Comparison of ENCODE assay signal across 29 cellular contexts in genomic region chr9:137501457-137501856, GRCh38. TPM values are rescaled to one million over a fixed set of nuclear protein-coding genes. Genes with fewer than 3 reads are reported as not detected.
A peak's percentile ranks its signal among the peaks of the same experiment; 100 is the strongest.
DNase-seq lines count a peak whose midpoint lies in the region; ATAC-seq, FAIRE-seq and TF ChIP-seq lines count a peak whose summit lies in the region.
"Had no signal": no experiment of that assay in that cellular context is flagged by ENCODE, and none has a peak within 500 bp of the region (broad histone marks: within the 10 kb centered on the region; RNA-seq: fewer than 3 reads in every experiment).

No MANE protein-coding gene starts in this region.

- H3K27ac Mint-ChIP-seq in activated naive CD8-positive, alpha-beta T cell treated with anti-CD3 and anti-CD28 coated beads, Interleukin-2, amount 10 ng/mL, durations not matched to agents 7 days and 5 days = peak overlapping the region; percentile 4
- no peak overlapping the region for H3K27ac Mint-ChIP-seq in activated naive CD8-positive, alpha-beta T cell treated with anti-CD3 and anti-CD28 coated beads, Interleukin-2, amount 50 U/mL, for 24 hours
- H3K27ac Mint-ChIP-seq in mesothelial cell of epicardium = peak overlapping the region; percentile 96
- H3K27ac Mint-ChIP-seq in type B pancreatic cell = peak overlapping the region; percentile 91

- intact Hi-C loops in K562 (cut with micrococcal nuclease) = no loop called here

- WGBS in K562 (ENCODE audit: insufficient coverage, low coverage, missing lambda C conversion rate) = 25% methylated on average over 12 of the region's 12 CpGs

- no peak overlapping the region for H3K4me3 ChIP-seq in K562
- H3K4me3 ChIP-seq: cardiac muscle cell, coronary artery, SJCRH30 had no signal

- no peak overlapping the region for H3K4me3 Mint-ChIP-seq in activated naive CD8-positive, alpha-beta T cell treated with anti-CD3 and anti-CD28 coated beads, Interleukin-2, amount 10 ng/mL, durations not matched to agents 7 days and 5 days
- H3K4me3 Mint-ChIP-seq in activated naive CD8-positive, alpha-beta T cell treated with anti-CD3 and anti-CD28 coated beads, Interleukin-2, amount 50 U/mL, for 24 hours = no peak overlapping the region
- H3K4me3 Mint-ChIP-seq in mesothelial cell of epicardium (peak overlapping the region; percentile 56), type B pancreatic cell (peak overlapping the region; percentile 77)
- H3K4me3 Mint-ChIP-seq: activated naive CD4-positive, alpha-beta T cell treated with anti-CD3 and anti-CD28 coated beads for 36 hours had no signal

- ATAC-seq in activated naive CD8-positive, alpha-beta T cell treated with anti-CD3 and anti-CD28 coated beads, Interleukin-2, amount 10 ng/mL, durations not matched to agents 7 days and 5 days (ENCODE audit: low read depth) = no peak
- ATAC-seq in activated naive CD8-positive, alpha-beta T cell treated with anti-CD3 and anti-CD28 coated beads, Interleukin-2, amount 50 U/mL, for 24 hours = no peak
- no peak for ATAC-seq in K562
- no peak for ATAC-seq in HG03442 (IDR thresholded peaks at IDR 0.05; ENCODE audit: unreplicated experiment)
- ATAC-seq in GM18868 (IDR thresholded peaks at IDR 0.05; ENCODE audit: unreplicated experiment) = no peak
- ATAC-seq: left ventricle myocardium superior had no signal

- DNase-seq in activated naive CD8-positive, alpha-beta T cell treated with anti-CD3 and anti-CD28 coated beads, Interleukin-2, amount 10 ng/mL, durations not matched to agents 7 days and 5 days = no peak
- DNase-seq in activated naive CD8-positive, alpha-beta T cell treated with anti-CD3 and anti-CD28 coated beads, Interleukin-2, amount 50 U/mL, for 24 hours = no peak
- DNase-seq in K562 (ENCODE audit: extremely low read depth in 1 of 4, low spot score in 3 of 4) = no peak
- DNase-seq in mesothelial cell of epicardium (ENCODE audit: low spot score in 2 of 2, unreplicated experiment in 2 of 2) = no peak
- no peak for DNase-seq in type B pancreatic cell (ENCODE audit: extremely low spot score, unreplicated experiment)
- DNase-seq in NAMALWA (ENCODE audit: low spot score) = no peak
- DNase-seq: activated CD8-positive, alpha-beta memory T cell treated with anti-CD3 and anti-CD28 coated beads, Interleukin-2, amount 50 U/mL, for 4 hours; activated naive CD4-positive, alpha-beta T cell treated with anti-CD3 and anti-CD28 coated beads for 36 hours; anterior cingulate cortex; DMS53; effector memory CD4-positive, alpha-beta T cell; erythroblast; HCEC 1CT; islet precursor cell; left ventricle myocardium superior; NCI-H1048; NCI-H2107; NCI-H345; NCI-H748 treated with DMSO at 0.1 percent for 48 hours; occipital lobe; SJCRH30; stimulated activated CD4-positive, alpha-beta T cell treated with anti-CD3 and anti-CD28 coated beads, Interleukin-4, amount 100 ng/mL, for 24 hours; trophoblast cell had no signal

- no TSS peak for BruUV-seq in K562 (replicated peaks; lab: Mats Ljungman, UMichigan)

- no peaks in the 10 kb centered on the region for H3K36me3 Mint-ChIP-seq in activated naive CD8-positive, alpha-beta T cell treated with anti-CD3 and anti-CD28 coated beads, Interleukin-2, amount 10 ng/mL, durations not matched to agents 7 days and 5 days
- peaks cover 7% of the 10 kb centered on the region for H3K36me3 Mint-ChIP-seq in activated naive CD8-positive, alpha-beta T cell treated with anti-CD3 and anti-CD28 coated beads, Interleukin-2, amount 50 U/mL, for 24 hours (ENCODE audit: low read depth)
- H3K36me3 Mint-ChIP-seq in mesothelial cell of epicardium (peaks cover 2% of the 10 kb centered on the region), type B pancreatic cell (no peaks in the 10 kb centered on the region)

- no peak for TF ChIP-seq EP300 in K562 (IDR thresholded peaks at IDR 0.05; ENCODE audit: low read length)

- peaks cover 4% of the 10 kb centered on the region for H3K9me3 Mint-ChIP-seq in activated naive CD8-positive, alpha-beta T cell treated with anti-CD3 and anti-CD28 coated beads, Interleukin-2, amount 10 ng/mL, durations not matched to agents 7 days and 5 days
- H3K9me3 Mint-ChIP-seq in activated naive CD8-positive, alpha-beta T cell treated with anti-CD3 and anti-CD28 coated beads, Interleukin-2, amount 50 U/mL, for 24 hours = no peaks in the 10 kb centered on the region
- peaks cover 10% of the 10 kb centered on the region for H3K9me3 Mint-ChIP-seq in mesothelial cell of epicardium
- H3K9me3 Mint-ChIP-seq in type B pancreatic cell = peaks cover 5% of the 10 kb centered on the region

- H3K4me1 Mint-ChIP-seq in activated naive CD8-positive, alpha-beta T cell treated with anti-CD3 and anti-CD28 coated beads, Interleukin-2, amount 10 ng/mL, durations not matched to agents 7 days and 5 days = peaks cover 4% of the 10 kb centered on the region
- peaks cover 2% of the 10 kb centered on the region for H3K4me1 Mint-ChIP-seq in activated naive CD8-positive, alpha-beta T cell treated with anti-CD3 and anti-CD28 coated beads, Interleukin-2, amount 50 U/mL, for 24 hours
- H3K4me1 Mint-ChIP-seq in mesothelial cell of epicardium (peaks cover 2% of the 10 kb centered on the region), type B pancreatic cell (ENCODE audit: unreplicated experiment) (peaks cover 5% of the 10 kb centered on the region)

- in situ Hi-C loops in K562 (cut with MboI) = no loop called here

- no peak overlapping the region for H3K4me2 ChIP-seq in K562 (ENCODE audit: insufficient read depth, low read length)

- peaks cover 13 to 50% of the 10 kb centered on the region in 2 experiments; a peak in 4 of 5 replicates for H3K27me3 ChIP-seq in K562 (ENCODE audit: control insufficient read depth in 2 of 2, insufficient read depth in 2 of 2, low read length in 2 of 2)
- H3K27me3 ChIP-seq: cardiac muscle cell, SJCRH30 had no signal

- no peaks in the 10 kb centered on the region for H3K79me2 ChIP-seq in K562 (ENCODE audit: control insufficient read depth, insufficient read depth, low read length)

- peaks cover 0 to 56% of the 10 kb centered on the region in 2 experiments; a peak in 2 of 5 replicates for H3K4me1 ChIP-seq in K562 (replicated peaks in 1 of 2; ENCODE audit: control insufficient read depth in 2 of 2, insufficient read depth in 2 of 2, low read length in 2 of 2)

- no peak for TF ChIP-seq POLR2A in K562 (conservative IDR thresholded peaks at IDR 0.05)

- no peaks in the 10 kb centered on the region for H4K20me1 ChIP-seq in K562 (replicated peaks; ENCODE audit: control insufficient read depth, insufficient read depth, low read length)

- POLR2A ChIA-PET in activated naive CD8-positive, alpha-beta T cell treated with anti-CD3 and anti-CD28 coated beads, Interleukin-2, amount 10 ng/mL, durations not matched to agents 7 days and 5 days (lab: Charles Lee) = no interaction called here
- POLR2A ChIA-PET in K562 (lab: Yijun Ruan, JAX) = no interaction called here

- CTCF ChIA-PET in K562 (lab: Yijun Ruan, JAX; ENCODE audit: low intra/inter-chr PET ratio) = no interaction called here

- TF ChIP-seq CTCF in K562 (IDR thresholded peaks at IDR 0.05 in 2 of 3, conservative IDR thresholded peaks at IDR 0.05 in 1 of 3; ENCODE audit: insufficient read depth in 2 of 3, low read depth in 1 of 3, low read length in 3 of 3) (no peak), mesothelial cell of epicardium (IDR thresholded peaks at IDR 0.05; ENCODE audit: unreplicated experiment) (no peak), type B pancreatic cell (conservative IDR thresholded peaks at IDR 0.05) (no peak)

- no peaks in the 10 kb centered on the region for H3K36me3 ChIP-seq in K562 (ENCODE audit: control insufficient read depth, insufficient read depth, low read length)
- H3K36me3 ChIP-seq: cardiac muscle cell, SJCRH30 had no signal

- no peak overlapping the region for H3K27ac ChIP-seq in K562 (ENCODE audit: extremely low read depth, low read depth, low read length)
- H3K27ac ChIP-seq: cardiac muscle cell, coronary artery had no signal

- TF ChIP-seq RAD21 in K562 (CRISPR knock-in tag; conservative IDR thresholded peaks at IDR 0.05 in 1 of 2, IDR thresholded peaks at IDR 0.05 in 1 of 2) = no peak

- H2AFZ ChIP-seq in K562 (ENCODE audit: low read depth, low read length) = no peak overlapping the region

- H3K9ac ChIP-seq in K562 (ENCODE audit: insufficient read depth in 1 of 2, low read depth in 2 of 2, low read length in 2 of 2) = no peak overlapping the region

- no peaks in the 10 kb centered on the region for H3K9me1 ChIP-seq in K562 (ENCODE audit: control insufficient read depth, insufficient read depth, low read length)

- no peak for FAIRE-seq in K562 (lab: Jason Lieb, UNC)
- FAIRE-seq: TTC549 had no signal

- peaks cover 3% of the 10 kb centered on the region for H3K27me3 Mint-ChIP-seq in activated naive CD8-positive, alpha-beta T cell treated with anti-CD3 and anti-CD28 coated beads, Interleukin-2, amount 10 ng/mL, durations not matched to agents 7 days and 5 days
- no peaks in the 10 kb centered on the region for H3K27me3 Mint-ChIP-seq in activated naive CD8-positive, alpha-beta T cell treated with anti-CD3 and anti-CD28 coated beads, Interleukin-2, amount 50 U/mL, for 24 hours
- H3K27me3 Mint-ChIP-seq in mesothelial cell of epicardium (ENCODE audit: low read depth) = peaks cover 8% of the 10 kb centered on the region
- peaks cover 7% of the 10 kb centered on the region for H3K27me3 Mint-ChIP-seq in type B pancreatic cell

- no peaks in the 10 kb centered on the region for H3K9me3 ChIP-seq in K562 (replicated peaks; ENCODE audit: control insufficient read depth, insufficient read depth, low read depth, low read length)
- H3K9me3 ChIP-seq: SJCRH30 had no signal

RNA-seq across cellular contexts. Expression of gene NSMF, which starts 42.3 kb away (rescaled TPM):
- 10 to 100 TPM; 54.3 to 58.4 TPM for total RNA-seq in activated naive CD8-positive, alpha-beta T cell treated with anti-CD3 and anti-CD28 coated beads, Interleukin-2, amount 10 ng/mL, durations not matched to agents 7 days and 5 days
- 47.6 and 128 TPM in 2 replicates for total RNA-seq in K562 (2011; cell fraction: chromatin; rRNA removed; ENCODE audit: low replicate concordance)
- 87.2 and 93.1 TPM in 2 replicates for total RNA-seq in K562 (2011; cell fraction: nucleolus; rRNA removed)
- 47.3 and 58.7 TPM in 2 replicates for total RNA-seq in K562 (2011; cell fraction: nucleoplasm; rRNA removed)
- total RNA-seq in K562 (2014; rRNA removed) (49.2 and 60.0 TPM in 2 replicates), K562 (2014; rRNA removed; fragmentation: Illumina TruSeq; extraction: Trizol) (24.4 and 29.3 TPM in 2 replicates), K562 (2015; rRNA removed; fragmentation: Illumina TruSeq; extraction: Trizol) (28.2 and 29.1 TPM in 2 replicates), K562 (2021) (72.0 and 74.5 TPM in 2 replicates), mesothelial cell of epicardium (85.3 to 85.6 TPM (median 85.3 TPM) in 3 replicates), type B pancreatic cell (ENCODE audit: low replicate concordance) (51.2 and 67.8 TPM in 2 replicates)
- polyA plus RNA-seq in K562 (2011; rRNA removed) (44.9 and 71.8 TPM in 2 replicates), K562 (2014; fragmentation: Illumina TruSeq; extraction: Trizol) (26.4 and 44.1 TPM in 2 replicates), K562 (2014; fragmentation: Nextera tagmentation; extraction: Ambion mirVana) (under 1 TPM; 0.20 to 0.42 TPM), K562 (2014; rRNA removed) (76.3 and 82.7 TPM in 2 replicates)
- polyA plus RNA-seq in K562 (2011; cell fraction: cytosol; rRNA removed) = 59.2 and 114 TPM in 2 replicates
- 244 and 400 TPM in 2 replicates for polyA plus RNA-seq in K562 (2011; cell fraction: nucleus; rRNA removed)
- polyA plus RNA-seq in K562 (2012) = 38.5 and 48.2 TPM in 2 replicates
- 25.2 and 31.9 TPM in 2 replicates for polyA minus RNA-seq in K562 (2011; rRNA and poly(A)+ RNA removed)
- 37.7 and 44.3 TPM in 2 replicates for polyA minus RNA-seq in K562 (2011; cell fraction: cytosol; rRNA and poly(A)+ RNA removed)
- 47.9 and 59.5 TPM in 2 replicates for polyA minus RNA-seq in K562 (2011; cell fraction: nucleus; rRNA and poly(A)+ RNA removed)

RNA-seq across cellular contexts. Expression of gene PNPLA7, which starts 48.7 kb away (rescaled TPM):
- 1 to 10 TPM; 5.6 to 7.0 TPM for total RNA-seq in activated naive CD8-positive, alpha-beta T cell treated with anti-CD3 and anti-CD28 coated beads, Interleukin-2, amount 10 ng/mL, durations not matched to agents 7 days and 5 days
- 2.8 and 5.5 TPM in 2 replicates for total RNA-seq in K562 (2011; cell fraction: chromatin; rRNA removed; ENCODE audit: low replicate concordance)
- 2.0 and 3.0 TPM in 2 replicates for total RNA-seq in K562 (2011; cell fraction: nucleolus; rRNA removed)
- 2.3 and 3.4 TPM in 2 replicates for total RNA-seq in K562 (2011; cell fraction: nucleoplasm; rRNA removed)
- total RNA-seq in K562 (2014; rRNA removed) = 0.14 and 0.45 TPM in 2 replicates
- total RNA-seq in K562 (2014; rRNA removed; fragmentation: Illumina TruSeq; extraction: Trizol) = 0.04 TPM in 1 of 2 replicates, not detected in the other
- total RNA-seq in K562 (2015; rRNA removed; fragmentation: Illumina TruSeq; extraction: Trizol) = 0.19 and 0.22 TPM in 2 replicates
- 0.58 and 0.75 TPM in 2 replicates for total RNA-seq in K562 (2021)
- 0.17 and 0.66 TPM in 2 replicates for polyA plus RNA-seq in K562 (2011; rRNA removed)
- polyA plus RNA-seq in K562 (2011; cell fraction: cytosol; rRNA removed) = 0.16 and 0.19 TPM in 2 replicates
- polyA plus RNA-seq in K562 (2011; cell fraction: nucleus; rRNA removed) = 4.1 and 5.1 TPM in 2 replicates
- polyA plus RNA-seq in K562 (2012) = 0.95 and 2.4 TPM in 2 replicates
- polyA plus RNA-seq in K562 (2014; fragmentation: Illumina TruSeq; extraction: Trizol) = 0.31 and 0.44 TPM in 2 replicates
- polyA plus RNA-seq in K562 (2014; fragmentation: Nextera tagmentation; extraction: Ambion mirVana) = under 1 TPM in 1 of 2 experiments, not detected in 1; 0.01 TPM
- 0.78 and 0.85 TPM in 2 replicates for polyA plus RNA-seq in K562 (2014; rRNA removed)
- 0.07 and 0.12 TPM in 2 replicates for polyA minus RNA-seq in K562 (2011; rRNA and poly(A)+ RNA removed)
- polyA minus RNA-seq in K562 (2011; cell fraction: cytosol; rRNA and poly(A)+ RNA removed) = 0.19 and 0.46 TPM in 2 replicates
- 0.54 and 1.00 TPM in 2 replicates for polyA minus RNA-seq in K562 (2011; cell fraction: nucleus; rRNA and poly(A)+ RNA removed)
- total RNA-seq in mesothelial cell of epicardium = 5.3 to 5.7 TPM (median 5.6 TPM) in 3 replicates
- total RNA-seq in type B pancreatic cell (ENCODE audit: low replicate concordance) = 2.5 and 3.1 TPM in 2 replicates
- total RNA-seq: G401 had no signal

RNA-seq across cellular contexts. Expression of gene MRPL41, which starts 50.2 kb away (rescaled TPM):
- 10 to 100 TPM; 58.8 to 64.4 TPM for total RNA-seq in activated naive CD8-positive, alpha-beta T cell treated with anti-CD3 and anti-CD28 coated beads, Interleukin-2, amount 10 ng/mL, durations not matched to agents 7 days and 5 days
- 2.1 and 9.1 TPM in 2 replicates for total RNA-seq in K562 (2011; cell fraction: chromatin; rRNA removed; ENCODE audit: low replicate concordance)
- 19.8 and 28.3 TPM in 2 replicates for total RNA-seq in K562 (2011; cell fraction: nucleolus; rRNA removed)
- 9.6 and 10.5 TPM in 2 replicates for total RNA-seq in K562 (2011; cell fraction: nucleoplasm; rRNA removed)
- total RNA-seq in K562 (2014; rRNA removed) = 239 and 259 TPM in 2 replicates
- total RNA-seq in K562 (2014; rRNA removed; fragmentation: Illumina TruSeq; extraction: Trizol) = 9.2 and 11.6 TPM in 2 replicates
- total RNA-seq in K562 (2015; rRNA removed; fragmentation: Illumina TruSeq; extraction: Trizol) = 54.9 and 58.3 TPM in 2 replicates
- total RNA-seq in K562 (2021) = 146 and 158 TPM in 2 replicates
- 21.6 and 23.7 TPM in 2 replicates for polyA plus RNA-seq in K562 (2011; rRNA removed)
- polyA plus RNA-seq in K562 (2011; cell fraction: cytosol; rRNA removed) = 35.6 and 169 TPM in 2 replicates
- 18.9 and 28.4 TPM in 2 replicates for polyA plus RNA-seq in K562 (2011; cell fraction: nucleus; rRNA removed)
- 75.7 and 99.4 TPM in 2 replicates for polyA plus RNA-seq in K562 (2012)
- 10.4 and 32.9 TPM in 2 replicates for polyA plus RNA-seq in K562 (2014; fragmentation: Illumina TruSeq; extraction: Trizol)
- polyA plus RNA-seq in K562 (2014; fragmentation: Nextera tagmentation; extraction: Ambion mirVana) = 1 to 10 TPM; 2.6 to 4.1 TPM
- polyA plus RNA-seq in K562 (2014; rRNA removed) = 184 and 216 TPM in 2 replicates
- polyA minus RNA-seq in K562 (2011; rRNA and poly(A)+ RNA removed) = 1.7 and 3.9 TPM in 2 replicates
- polyA minus RNA-seq in K562 (2011; cell fraction: cytosol; rRNA and poly(A)+ RNA removed) = 21.6 and 22.5 TPM in 2 replicates
- polyA minus RNA-seq in K562 (2011; cell fraction: nucleus; rRNA and poly(A)+ RNA removed) = 4.7 and 8.7 TPM in 2 replicates
- 22.7 to 26.6 TPM (median 26.2 TPM) in 3 replicates for total RNA-seq in mesothelial cell of epicardium
- total RNA-seq in type B pancreatic cell (ENCODE audit: low replicate concordance) = 50.4 and 51.6 TPM in 2 replicates

Comparison
In these comparisons a context has a peak if more than half of its experiments do, and no peak if none do; other contexts are left out.
1. H3K4me3 Mint-ChIP-seq: peak in mesothelial cell of epicardium (single experiment) and type B pancreatic cell (single experiment); none in activated naive CD8-positive, alpha-beta T cell treated with anti-CD3 and anti-CD28 coated beads, Interleukin-2, amount 10 ng/mL, durations not matched to agents 7 days and 5 days (single experiment) and activated naive CD8-positive, alpha-beta T cell treated with anti-CD3 and anti-CD28 coated beads, Interleukin-2, amount 50 U/mL, for 24 hours (single experiment).